ENCODE assay signal across 8 cellular contexts in genomic region chr22:29837780-29838598, GRCh38. TPM values are rescaled to one million over a fixed set of nuclear protein-coding genes. Genes with fewer than 3 reads are reported as not detected.
DNase-seq lines count a peak whose midpoint lies in the region; ATAC-seq and TF ChIP-seq lines count a peak whose summit lies in the region.

Gene ASCC2 (minus strand): TSS chr22:29838274. CDS start chr22:29832325, 5,949 bp downstream.

- H3K9me3 Mint-ChIP-seq in T-helper 1 cell treated with Interleukin-12 subunit alpha and Interleukin-12 subunit beta and Interleukin-4 antibody, amounts not matched to agents 30 μg/mL and 1 μg/mL, for 36 hours: no peaks in the 10 kb centered on the region

- H3K9me3 ChIP-seq in upper lobe of right lung: no peaks in the 10 kb centered on the region

- peaks cover 17% of the 10 kb centered on the region for H3K36me3 ChIP-seq in upper lobe of right lung

- in situ Hi-C loops in GM13977 (cut with MboI; ENCODE audit: low pct_unique_long_range_greater_than_20kb, low sequenced_read_pairs, unreplicated experiment): no loop called here

- H3K4me3 ChIP-seq in upper lobe of right lung: peak within 1 kb of the TSS; percentile 98

- peak within 1 kb of the TSS; percentile 96 for H3K4me3 Mint-ChIP-seq in T-helper 1 cell treated with Interleukin-12 subunit alpha and Interleukin-12 subunit beta and Interleukin-4 antibody, amounts not matched to agents 30 μg/mL and 1 μg/mL, for 36 hours

- peaks cover 6% of the 10 kb centered on the region for H3K27me3 Mint-ChIP-seq in T-helper 1 cell treated with Interleukin-12 subunit alpha and Interleukin-12 subunit beta and Interleukin-4 antibody, amounts not matched to agents 30 μg/mL and 1 μg/mL, for 36 hours (ENCODE audit: low read depth)

- DNase-seq in GM13977 (ENCODE audit: low spot score) (peak; percentile 98), NCI-H1694 (lab: John Stamatoyannopoulos, UW) (peak; percentile 98), amygdala (lab: John Stamatoyannopoulos, UW) (peak; percentile 33 to 98 (median 91)), left cardiac atrium (peak; percentile 100), posterior vena cava (ENCODE audit: low spot score) (peak; percentile 100), upper lobe of right lung (peak; percentile 100)

- no peak for TF ChIP-seq CTCF in GM13977 (IDR thresholded peaks at IDR 0.05; ENCODE audit: extremely low read depth, insufficient read depth, missing control alignments)
- TF ChIP-seq CTCF in upper lobe of right lung (IDR thresholded peaks at IDR 0.05): no peak

- no peaks in the 10 kb centered on the region for H3K27me3 ChIP-seq in upper lobe of right lung

- intact Hi-C loops in left cardiac atrium (cut with DNase I) (loop anchor here in 1 of 2 donors (10.0 kb wide), 1 partner anchor 63 kb away; no protein-coding TSS in a partner anchor), posterior vena cava (cut with DNase I) (loop anchor here (2.0 to 10.0 kb wide), 2 partner anchors 37 to 167 kb away; no protein-coding TSS in a partner anchor), upper lobe of right lung (cut with DNase I) (no loop called here)

- H3K4me1 Mint-ChIP-seq in T-helper 1 cell treated with Interleukin-12 subunit alpha and Interleukin-12 subunit beta and Interleukin-4 antibody, amounts not matched to agents 30 μg/mL and 1 μg/mL, for 36 hours (ENCODE audit: low read depth): peaks cover 23% of the 10 kb centered on the region

- peak within 1 kb of the TSS; percentile 90 for H3K27ac Mint-ChIP-seq in T-helper 1 cell treated with Interleukin-12 subunit alpha and Interleukin-12 subunit beta and Interleukin-4 antibody, amounts not matched to agents 30 μg/mL and 1 μg/mL, for 36 hours

- peak within 1 kb of the TSS; percentile 89 for H3K27ac ChIP-seq in upper lobe of right lung

- H3K36me3 Mint-ChIP-seq in T-helper 1 cell treated with Interleukin-12 subunit alpha and Interleukin-12 subunit beta and Interleukin-4 antibody, amounts not matched to agents 30 μg/mL and 1 μg/mL, for 36 hours (ENCODE audit: low read depth): peaks cover 17% of the 10 kb centered on the region

- ATAC-seq in HG02884 (IDR thresholded peaks at IDR 0.05; ENCODE audit: unreplicated experiment): peak; percentile 94
- peak; percentile 98 to 99 for ATAC-seq in left cardiac atrium
- peak; percentile 99 for ATAC-seq in upper lobe of right lung

- H3K4me1 ChIP-seq in upper lobe of right lung: peaks cover 15% of the 10 kb centered on the region

RNA-seq across cellular contexts. Expression of gene ASCC2, which starts in this region (rescaled TPM):
- total RNA-seq in left cardiac atrium (10 to 100 TPM; 34.6 to 52.6 TPM), posterior vena cava (10 to 100 TPM; 31.3 to 37.2 TPM), upper lobe of right lung (54.6 TPM)

Comparison
In these comparisons a context has a peak if more than half of its experiments do, and no peak if none do; other contexts are left out.
1. Peak in every context shown above with its lines: DNase-seq, ATAC-seq, H3K4me3 ChIP-seq and H3K27ac ChIP-seq.